In genomic region chr13:106129993-106130392, GRCh38 we compare ENCODE assay signal across 21 cellular contexts.
"Had no signal": no experiment of that assay in that cellular context is flagged by ENCODE, and none has a peak within 500 bp of the region (broad histone marks: within the 10 kb centered on the region; RNA-seq: fewer than 3 reads in every experiment).

No MANE protein-coding gene starts in this region.

- H2AFZ ChIP-seq: PC-9 had no signal

- H3K4me3 ChIP-seq: MG63, PC-9, Peyer's patch, SJSA1, SK-N-MC had no signal

- DNase-seq: IMR-90; Karpas-422; KG1; MG63; NCI-H1092; NCI-H146; NCI-H1694 treated with DMSO at 0.1 percent for 48 hours; NCI-H1930; NCI-H2107; NCI-H2171; NCI-H446 treated with DMSO at 0.1 percent for 48 hours; NCI-H526; NCI-H82; NK-92 treated with Interleukin-12 subunit alpha and Interleukin-12 subunit beta, amount 100 ng/mL, for 24 hours; Peyer's patch; Right ventricle myocardium superior; SIG-M5 had no signal

- H3K9me3 ChIP-seq: Peyer's patch had no signal

- ATAC-seq: HepG2 had no signal

- H3K36me3 ChIP-seq: MG63, Peyer's patch, SJSA1 had no signal

- H3K4me1 ChIP-seq: Peyer's patch had no signal

- H3K27ac ChIP-seq: Peyer's patch, SJSA1, SK-N-MC had no signal

- H3K27me3 ChIP-seq: MG63, Peyer's patch, SJSA1 had no signal
